ENCODE assay signal across 9 cellular contexts in the genomic region with DNA sequence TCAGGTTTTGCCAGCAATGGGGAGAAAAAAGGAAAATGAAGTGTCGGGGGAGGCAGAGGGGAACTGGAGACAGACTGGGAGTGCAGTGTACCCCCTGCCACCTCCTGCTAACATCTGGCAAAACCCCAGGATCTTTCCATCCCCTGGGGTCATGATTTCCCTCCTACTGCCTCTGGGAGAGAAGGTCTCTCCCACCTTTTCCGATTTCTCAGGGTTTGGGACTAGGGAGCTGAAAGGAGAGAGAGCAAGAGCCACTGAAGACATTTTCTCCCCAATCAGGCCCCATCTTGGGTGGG. TPM values are rescaled to one million over a fixed set of nuclear protein-coding genes. Genes with fewer than 3 reads are reported as not detected.
DNase-seq lines count a peak whose midpoint lies in the region; ATAC-seq and TF ChIP-seq lines count a peak whose summit lies in the region.
"Had no signal": no experiment of that assay in that cellular context is flagged by ENCODE, and none has a peak within 500 bp of the region (broad histone marks: within the 10 kb centered on the region; RNA-seq: fewer than 3 reads in every experiment).

No MANE protein-coding gene starts in this region.

- H3K36me3 ChIP-seq in ACC112 (ENCODE audit: insufficient read depth, low read length) (peaks cover 18% of the 10 kb centered on the region), PC-9 (ENCODE audit: low read depth) (no peaks in the 10 kb centered on the region), neuron (ENCODE audit: insufficient read depth, low read length) (no peaks in the 10 kb centered on the region)

- H3K79me2 ChIP-seq in ACC112 (ENCODE audit: control insufficient read depth, insufficient read depth, low read length, unreplicated experiment) (peaks cover 65% of the 10 kb centered on the region), PC-9 (ENCODE audit: low read depth) (peaks cover 19% of the 10 kb centered on the region)

- BruUV-seq in PC-9 (replicated peaks; lab: Mats Ljungman, UMichigan) = no TSS peak

- no peaks in the 10 kb centered on the region for H3K9me2 ChIP-seq in PC-9 (ENCODE audit: insufficient read depth)

- intact Hi-C loops in PC-9 (cut with micrococcal nuclease; ENCODE audit: unreplicated experiment) = loop anchor here (5.0 kb wide), 1 partner anchor 523 kb away; no protein-coding TSS in a partner anchor

- peak overlapping the region; percentile 62 for H3K4me2 ChIP-seq in PC-9

- H3K27ac ChIP-seq in ACC112 (ENCODE audit: low read depth, low read length) (peak overlapping the region; percentile 95), PC-9 (peak overlapping the region; percentile 66), epithelial cell of prostate (peak overlapping the region; percentile 70)

- POLR2A ChIA-PET in PC-9 (lab: Charles Lee; ENCODE audit: unreplicated experiment) (interaction anchor here (0.5 to 0.6 kb wide), 2 partner anchors 191 to 824 kb away, joined by 3 to 11 read pairs; no protein-coding TSS in a partner anchor), HEK293T (lab: Yijun Ruan, JAX) (interaction anchor here (3.5 to 5.2 kb wide), 2 partner anchors 10 to 11 kb away, joined by 21 to 35 read pairs; a partner anchor contains a TSS)

- DNase-seq in PC-9 (no peak), epithelial cell of prostate (ENCODE audit: low read depth, low spot score) (no peak), HEK293T (ENCODE audit: extremely low spot score) (no peak)
- DNase-seq in activated CD4-positive, alpha-beta T cell treated with anti-CD3 and anti-CD28 coated beads for 4 hours = no peak

- H2AFZ ChIP-seq in ACC112 (ENCODE audit: low read length, unreplicated experiment) (no peak overlapping the region), PC-9 (no peak overlapping the region), neuron (ENCODE audit: low read depth, low read length) (peak overlapping the region; percentile 24)

- H3K27me3 ChIP-seq in ACC112 (ENCODE audit: insufficient read depth, low read length) = no peaks in the 10 kb centered on the region
- no peaks in the 10 kb centered on the region for H3K27me3 ChIP-seq in PC-9 (ENCODE audit: insufficient read depth, low read depth)
- no peaks in the 10 kb centered on the region for H3K27me3 ChIP-seq in neuron (ENCODE audit: insufficient read depth, low read length)

- H3K4me1 ChIP-seq in ACC112 (ENCODE audit: control insufficient read depth, insufficient read depth, low read length, unreplicated experiment) (peaks cover 58% of the 10 kb centered on the region), PC-9 (replicated peaks; ENCODE audit: insufficient read depth) (peaks cover 43% of the 10 kb centered on the region), neuron (ENCODE audit: insufficient read depth, low read length) (peaks cover 32% of the 10 kb centered on the region)

- peaks cover 23% of the 10 kb centered on the region; the same call in 1 of the 2 replicates for H3F3A ChIP-seq in PC-9 (ENCODE audit: insufficient read depth, low read depth)

- H3K9me3 ChIP-seq in PC-9 (ENCODE audit: insufficient read depth, low read depth) (no peaks in the 10 kb centered on the region), neuron (ENCODE audit: low read length) (no peaks in the 10 kb centered on the region)

- ATAC-seq in HG02759 (IDR thresholded peaks at IDR 0.05; ENCODE audit: unreplicated experiment) (no peak), HG03439 (IDR thresholded peaks at IDR 0.05; ENCODE audit: unreplicated experiment) (no peak)

- H4K20me1 ChIP-seq in PC-9 (ENCODE audit: insufficient read depth) = no peaks in the 10 kb centered on the region

- TF ChIP-seq CTCF in PC-9 (conservative IDR thresholded peaks at IDR 0.05) = no peak

- H3K4me3 ChIP-seq in ACC112 (ENCODE audit: low read depth, low read length) = peak overlapping the region; percentile 48
- no peak overlapping the region for H3K4me3 ChIP-seq in PC-9
- no peak overlapping the region for H3K4me3 ChIP-seq in neuron (ENCODE audit: low read length)

- CTCF ChIA-PET in PC-9 (lab: Charles Lee) (interaction anchor here (0.6 to 0.8 kb wide), 2 partner anchors 124 to 1055 kb away, joined by 3 to 5 read pairs; no protein-coding TSS in a partner anchor), HEK293T (lab: Yijun Ruan, JAX) (interaction anchor here (1.3 kb wide), 2 partner anchors 10 to 71 kb away, joined by 4 read pairs; no protein-coding TSS in a partner anchor)

TF ChIP-seq in HEK293T, 16 proteins besides CTCF, POLR2A, EP300 and RAD21:
- TF ChIP-seq SP1 (IDR thresholded peaks at IDR 0.05) = no peak
- no peak for TF ChIP-seq LEF1 (IDR thresholded peaks at IDR 0.05; ENCODE audit: borderline replicate concordance)
- no peak for TF ChIP-seq FOXM1 (IDR thresholded peaks at IDR 0.05; ENCODE audit: borderline replicate concordance)
- TF ChIP-seq ZNF384 (IDR thresholded peaks at IDR 0.05) = no peak
- no peak for TF ChIP-seq ARNT (IDR thresholded peaks at IDR 0.05)
- no peak for TF ChIP-seq BHLHE40 (IDR thresholded peaks at IDR 0.05; ENCODE audit: borderline replicate concordance)
- TF ChIP-seq ELF4 (IDR thresholded peaks at IDR 0.05) = no peak
- TF ChIP-seq NFRKB (IDR thresholded peaks at IDR 0.05) = no peak
- TF ChIP-seq L3MBTL2 (conservative IDR thresholded peaks at IDR 0.05) = no peak
- TF ChIP-seq FOXK2 (IDR thresholded peaks at IDR 0.05) = no peak
- no peak for TF ChIP-seq FOXA1 (IDR thresholded peaks at IDR 0.05)
- TF ChIP-seq CTBP1 (IDR thresholded peaks at IDR 0.05; ENCODE audit: borderline replicate concordance) = no peak
- TF ChIP-seq, protein P1, sequence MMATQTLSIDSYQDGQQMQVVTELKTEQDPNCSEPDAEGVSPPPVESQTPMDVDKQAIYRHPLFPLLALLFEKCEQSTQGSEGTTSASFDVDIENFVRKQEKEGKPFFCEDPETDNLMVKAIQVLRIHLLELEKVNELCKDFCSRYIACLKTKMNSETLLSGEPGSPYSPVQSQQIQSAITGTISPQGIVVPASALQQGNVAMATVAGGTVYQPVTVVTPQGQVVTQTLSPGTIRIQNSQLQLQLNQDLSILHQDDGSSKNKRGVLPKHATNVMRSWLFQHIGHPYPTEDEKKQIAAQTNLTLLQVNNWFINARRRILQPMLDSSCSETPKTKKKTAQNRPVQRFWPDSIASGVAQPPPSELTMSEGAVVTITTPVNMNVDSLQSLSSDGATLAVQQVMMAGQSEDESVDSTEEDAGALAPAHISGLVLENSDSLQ (IDR thresholded peaks at IDR 0.05) = no peak
- TF ChIP-seq TARDBP (IDR thresholded peaks at IDR 0.05) = no peak
- TF ChIP-seq HDGF (IDR thresholded peaks at IDR 0.05; ENCODE audit: borderline replicate concordance) = no peak
- TF ChIP-seq SUZ12 (IDR thresholded peaks at IDR 0.05) = no peak

RNA-seq across cellular contexts. Expression of a gene that starts 5.1 kb away (rescaled TPM):
- total RNA-seq in PC-9 (2021) = 26.2 and 29.8 TPM in 2 replicates

RNA-seq across cellular contexts. Expression of a gene that starts 10.4 kb away (rescaled TPM):
- total RNA-seq in PC-9 (2021) = 82.6 and 99.1 TPM in 2 replicates

RNA-seq across cellular contexts. Expression of a gene that starts 12.4 kb away (rescaled TPM):
- total RNA-seq in PC-9 (2021) = 21.8 and 36.4 TPM in 2 replicates

RNA-seq across cellular contexts. Expression of a gene that starts 46.4 kb away (rescaled TPM):
- not detected in 2 replicates for total RNA-seq in PC-9 (2021)
- total RNA-seq: T-helper 2 cell treated with Interferon-gamma antibody and Interleukin-4, amounts not matched to agents 100 ng/mL and 5 ng/mL, for 36 hours had no signal

RNA-seq across cellular contexts. Expression of a gene that starts 53.3 kb away (rescaled TPM):
- 26.7 and 28.1 TPM in 2 replicates for total RNA-seq in PC-9 (2021)
